ENCODE assay signal across 19 cellular contexts in genomic region chr2:16620590-16620989, GRCh38.
"Had no signal": no experiment of that assay in that cellular context is flagged by ENCODE, and none has a peak within 500 bp of the region (broad histone marks: within the 10 kb centered on the region; RNA-seq: fewer than 3 reads in every experiment).

No MANE protein-coding gene starts in this region.

- H3K4me3 Mint-ChIP-seq: activated CD8-positive, alpha-beta T cell treated with anti-CD3 and anti-CD28 coated beads for 36 hours; activated naive CD8-positive, alpha-beta T cell treated with anti-CD3 and anti-CD28 coated beads, Interleukin-2, amount 50 U/mL, for 24 hours; activated T-helper 1 cell treated with anti-CD3 and anti-CD28 coated beads, Interleukin-12 subunit alpha, Interleukin-12 subunit beta, Interleukin-2, Interleukin-4 antibody, amounts not matched to agents 30 ng/mL and 10 ng/mL and 1 ng/mL, durations not matched to agents 14 hours and 24 hours and 36 hours; nephron; stimulated activated naive CD8-positive, alpha-beta T cell treated with anti-CD3 and anti-CD28 coated beads, Interleukin-15, Interleukin-2, amounts not matched to agents 100 ng/mL and 50 ng/mL, for 24 hours had no signal

- FAIRE-seq: astrocyte had no signal

- H3K36me3 ChIP-seq: WERI-Rb-1 had no signal

- H3K9me3 ChIP-seq: lower lobe of right lung, testis, vagina had no signal

- H3K4me3 ChIP-seq: coronary artery, lower lobe of right lung, testis, vagina had no signal

- DNase-seq: activated CD4-positive, alpha-beta T cell treated with anti-CD3 and anti-CD28 coated beads for 4 hours; activated CD8-positive, alpha-beta memory T cell treated with anti-CD3 and anti-CD28 coated beads, Interleukin-2, amount 50 U/mL, for 48 hours; activated CD8-positive, alpha-beta T cell treated with anti-CD3 and anti-CD28 coated beads for 36 hours; activated naive CD4-positive, alpha-beta T cell treated with Interleukin-2 at 50 U/mL for 16 hours; activated naive CD8-positive, alpha-beta T cell treated with anti-CD3 and anti-CD28 coated beads, Interleukin-2, amount 50 U/mL, for 24 hours; central memory CD4-positive, alpha-beta T cell; effector memory CD4-positive, alpha-beta T cell; hippocampal formation; lower lobe of right lung; stimulated activated CD4-positive, alpha-beta T cell treated with anti-CD3 and anti-CD28 coated beads, Interleukin-2, amount 100 ng/mL, for 48 hours; T-helper 1 cell; testis; WERI-Rb-1 had no signal

- H3K27ac Mint-ChIP-seq: activated CD8-positive, alpha-beta T cell treated with anti-CD3 and anti-CD28 coated beads for 36 hours; activated naive CD8-positive, alpha-beta T cell treated with anti-CD3 and anti-CD28 coated beads, Interleukin-2, amount 50 U/mL, for 24 hours; activated T-helper 1 cell treated with anti-CD3 and anti-CD28 coated beads, Interleukin-12 subunit alpha, Interleukin-12 subunit beta, Interleukin-2, Interleukin-4 antibody, amounts not matched to agents 30 ng/mL and 10 ng/mL and 1 ng/mL, durations not matched to agents 14 hours and 24 hours and 36 hours; nephron; stimulated activated naive CD8-positive, alpha-beta T cell treated with anti-CD3 and anti-CD28 coated beads, Interleukin-15, Interleukin-2, amounts not matched to agents 100 ng/mL and 50 ng/mL, for 24 hours had no signal

- H3K27me3 Mint-ChIP-seq: activated CD8-positive, alpha-beta T cell treated with anti-CD3 and anti-CD28 coated beads for 36 hours; activated naive CD8-positive, alpha-beta T cell treated with anti-CD3 and anti-CD28 coated beads, Interleukin-2, amount 50 U/mL, for 24 hours; stimulated activated naive CD8-positive, alpha-beta T cell treated with anti-CD3 and anti-CD28 coated beads, Interleukin-15, Interleukin-2, amounts not matched to agents 100 ng/mL and 50 ng/mL, for 24 hours had no signal

- H3K27ac ChIP-seq: coronary artery, lower lobe of right lung, testis, vagina, WERI-Rb-1 had no signal

- H3K9me3 Mint-ChIP-seq: activated CD8-positive, alpha-beta T cell treated with anti-CD3 and anti-CD28 coated beads for 36 hours; activated naive CD8-positive, alpha-beta T cell treated with anti-CD3 and anti-CD28 coated beads, Interleukin-2, amount 50 U/mL, for 24 hours; activated T-helper 1 cell treated with anti-CD3 and anti-CD28 coated beads, Interleukin-12 subunit alpha, Interleukin-12 subunit beta, Interleukin-2, Interleukin-4 antibody, amounts not matched to agents 30 ng/mL and 10 ng/mL and 1 ng/mL, durations not matched to agents 14 hours and 24 hours and 36 hours; nephron; stimulated activated naive CD8-positive, alpha-beta T cell treated with anti-CD3 and anti-CD28 coated beads, Interleukin-15, Interleukin-2, amounts not matched to agents 100 ng/mL and 50 ng/mL, for 24 hours had no signal

- ATAC-seq: activated CD8-positive, alpha-beta T cell treated with anti-CD3 and anti-CD28 coated beads for 36 hours; activated naive CD8-positive, alpha-beta T cell treated with anti-CD3 and anti-CD28 coated beads, Interleukin-2, amount 50 U/mL, for 24 hours; lower lobe of right lung had no signal

- H3K27me3 ChIP-seq: testis, vagina had no signal
